Comparison of ENCODE assay signal across 1 cellular context in genomic region chr11:57667715-57668466, GRCh38.
TF ChIP-seq lines count a peak whose summit lies in the region.

ZDHHC5 (plus strand) TSS chr11:57668114; CDS start chr11:57673091, 4,977 bp downstream.

TF ChIP-seq in IMR-90, 13 proteins besides CTCF, POLR2A, EP300 and RAD21 (continued from another document):
- TF ChIP-seq MXI1 (IDR thresholded peaks at IDR 0.05; ENCODE audit: borderline replicate concordance, low read depth, low read length) = peak; percentile 88; the same call in 1 of the 2 replicates
